Comparison of ENCODE assay signal across 8 cellular contexts in the genomic region with DNA sequence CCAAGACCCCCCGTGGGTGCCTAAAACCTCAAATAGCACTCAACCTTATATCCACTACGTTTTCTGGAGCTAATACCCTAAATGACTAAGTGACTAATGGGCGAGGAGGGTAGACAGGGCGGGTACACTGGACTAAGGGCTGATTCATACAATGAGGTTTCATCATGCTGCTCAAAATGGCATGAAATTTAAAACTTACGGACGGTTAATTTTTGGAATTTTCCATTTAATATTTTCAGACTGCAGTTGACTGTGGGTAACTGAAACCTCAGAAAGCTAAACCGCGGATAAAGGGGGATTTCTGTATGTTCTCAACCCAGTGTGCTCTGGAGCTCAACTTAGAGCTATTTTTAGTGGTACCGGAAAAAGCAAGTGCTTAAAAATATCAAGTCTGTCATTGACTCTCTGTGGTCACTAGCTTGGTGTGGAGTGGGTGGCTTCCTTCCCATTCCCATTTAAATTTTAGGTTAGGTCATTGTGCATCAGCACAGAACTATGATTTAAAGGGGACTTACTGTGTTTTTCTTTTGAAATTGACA.
A peak's percentile ranks its signal among the peaks of the same experiment; 100 is the strongest.
DNase-seq lines count a peak whose midpoint lies in the region; ATAC-seq lines count a peak whose summit lies in the region.

No MANE protein-coding gene starts in this region.

- no peaks in the 10 kb centered on the region for H3K36me3 ChIP-seq in subcutaneous abdominal adipose tissue (ENCODE audit: control insufficient read depth in 5 of 5, insufficient read depth in 5 of 5, low read length in 5 of 5)
- no peaks in the 10 kb centered on the region for H3K36me3 ChIP-seq in CD8-positive, alpha-beta memory T cell (ENCODE audit: insufficient read depth, low read length)
- no peaks in the 10 kb centered on the region for H3K36me3 ChIP-seq in naive thymus-derived CD4-positive, alpha-beta T cell (ENCODE audit: control insufficient read depth in 2 of 3, insufficient read depth in 3 of 3, low read length in 3 of 3)

- H3K27me3 ChIP-seq in subcutaneous abdominal adipose tissue (ENCODE audit: control insufficient read depth in 5 of 5, insufficient read depth in 4 of 5, low read length in 5 of 5), result no peaks in the 10 kb centered on the region
- no peaks in the 10 kb centered on the region for H3K27me3 ChIP-seq in CD8-positive, alpha-beta memory T cell (ENCODE audit: insufficient read depth, low read length, poor library complexity, severe bottlenecking)
- no peaks in the 10 kb centered on the region for H3K27me3 ChIP-seq in naive thymus-derived CD4-positive, alpha-beta T cell (ENCODE audit: control insufficient read depth in 2 of 2, insufficient read depth in 2 of 2, low read length in 2 of 2)

- H3K4me3 Mint-ChIP-seq in CD8-positive, alpha-beta memory T cell, result no peak overlapping the region
- H3K4me3 Mint-ChIP-seq in naive thymus-derived CD4-positive, alpha-beta T cell, result no peak overlapping the region

- H3K9ac ChIP-seq in subcutaneous abdominal adipose tissue (ENCODE audit: low read length in 5 of 5), result peak overlapping the region in 1 of 5 donors; percentile 28

- peak overlapping the region in 1 of 8 donors; percentile 35 for H3K27ac Mint-ChIP-seq in CD8-positive, alpha-beta memory T cell
- H3K27ac Mint-ChIP-seq in naive thymus-derived CD4-positive, alpha-beta T cell, result no peak overlapping the region

- H3K4me1 Mint-ChIP-seq in CD8-positive, alpha-beta memory T cell, result peaks cover 9% of the 10 kb centered on the region in 3 donors
- peaks cover 0 to 8% (median 0%) of the 10 kb centered on the region in 7 donors for H3K4me1 Mint-ChIP-seq in naive thymus-derived CD4-positive, alpha-beta T cell

- H3K27ac ChIP-seq in subcutaneous abdominal adipose tissue (ENCODE audit: low read depth, low read length), result peak overlapping the region; percentile 55
- H3K27ac ChIP-seq in CD8-positive, alpha-beta memory T cell (ENCODE audit: low read depth, low read length), result no peak overlapping the region
- H3K27ac ChIP-seq in naive thymus-derived CD4-positive, alpha-beta T cell (ENCODE audit: low read depth, low read length), result no peak overlapping the region

- DNase-seq in Caki2 (ENCODE audit: low read depth), result peak; percentile 82
- peak; percentile 92 for DNase-seq in LHCN-M2 (ENCODE audit: low read depth)
- no peak for DNase-seq in central memory CD4-positive, alpha-beta T cell
- no peak for DNase-seq in CD8-positive, alpha-beta memory T cell
- no peak for DNase-seq in naive thymus-derived CD4-positive, alpha-beta T cell

- H3K36me3 Mint-ChIP-seq in CD8-positive, alpha-beta memory T cell, result peaks cover 0 to 1% (median 0%) of the 10 kb centered on the region in 3 donors
- H3K36me3 Mint-ChIP-seq in naive thymus-derived CD4-positive, alpha-beta T cell, result peaks cover 0 to 6% (median 1%) of the 10 kb centered on the region in 5 donors

- H3K9me3 ChIP-seq in subcutaneous abdominal adipose tissue (ENCODE audit: control insufficient read depth in 5 of 5, low read length in 5 of 5), result no peaks in the 10 kb centered on the region
- H3K9me3 ChIP-seq in CD8-positive, alpha-beta memory T cell (ENCODE audit: low read length), result no peaks in the 10 kb centered on the region
- no peaks in the 10 kb centered on the region for H3K9me3 ChIP-seq in naive thymus-derived CD4-positive, alpha-beta T cell (ENCODE audit: control insufficient read depth in 2 of 3, low read length in 3 of 3)

- POLR2A ChIA-PET in CD8-positive, alpha-beta memory T cell (lab: Charles Lee), result no interaction called here
- POLR2A ChIA-PET in naive thymus-derived CD4-positive, alpha-beta T cell (lab: Charles Lee), result no interaction called here

- peak overlapping the region in 3 of 5 donors; percentile 27 to 49 (median 40) for H3K4me3 ChIP-seq in subcutaneous abdominal adipose tissue (ENCODE audit: low read depth in 1 of 5, low read length in 5 of 5)
- no peak overlapping the region for H3K4me3 ChIP-seq in CD8-positive, alpha-beta memory T cell (ENCODE audit: low read length)
- H3K4me3 ChIP-seq in naive thymus-derived CD4-positive, alpha-beta T cell (ENCODE audit: low read length), result no peak overlapping the region

- H3K27me3 Mint-ChIP-seq in CD8-positive, alpha-beta memory T cell, result no peaks in the 10 kb centered on the region
- H3K27me3 Mint-ChIP-seq in naive thymus-derived CD4-positive, alpha-beta T cell, result no peaks in the 10 kb centered on the region

- ATAC-seq in GM21367 (IDR thresholded peaks at IDR 0.05; ENCODE audit: unreplicated experiment), result peak; percentile 71
- peak; percentile 85 for ATAC-seq in esophagus mucosa
- ATAC-seq in naive thymus-derived CD4-positive, alpha-beta T cell, result no peak

- H3K9me3 Mint-ChIP-seq in CD8-positive, alpha-beta memory T cell, result no peaks in the 10 kb centered on the region
- no peaks in the 10 kb centered on the region for H3K9me3 Mint-ChIP-seq in naive thymus-derived CD4-positive, alpha-beta T cell

- H3K4me1 ChIP-seq in subcutaneous abdominal adipose tissue (ENCODE audit: control insufficient read depth in 5 of 5, insufficient read depth in 5 of 5, low read length in 5 of 5), result peaks cover 0 to 10% (median 4%) of the 10 kb centered on the region in 5 donors
- no peaks in the 10 kb centered on the region for H3K4me1 ChIP-seq in CD8-positive, alpha-beta memory T cell (ENCODE audit: insufficient read depth, low read length)
- no peaks in the 10 kb centered on the region for H3K4me1 ChIP-seq in naive thymus-derived CD4-positive, alpha-beta T cell (ENCODE audit: control insufficient read depth in 2 of 2, insufficient read depth in 2 of 2, low read length in 2 of 2)

- CTCF ChIA-PET in CD8-positive, alpha-beta memory T cell (lab: Charles Lee), result interaction anchor here (1.1 kb wide), 1 partner anchor 9 kb away, joined by 3 read pairs; no protein-coding TSS in a partner anchor
- CTCF ChIA-PET in naive thymus-derived CD4-positive, alpha-beta T cell (lab: Charles Lee), result no interaction called here

- in situ Hi-C loops in Caki2 (cut with HindIII; ENCODE audit: low pct_unique_long_range_greater_than_20kb, low sequenced_read_pairs), result no loop called here

- intact Hi-C loops in naive thymus-derived CD4-positive, alpha-beta T cell (cut with micrococcal nuclease), result no loop called here

Comparison
In these comparisons a context has a peak if more than half of its experiments do, and no peak if none do; other contexts are left out.
1. DNase-seq: peak in Caki2 (single experiment) and LHCN-M2 (single experiment); none in central memory CD4-positive, alpha-beta T cell (single experiment), CD8-positive, alpha-beta memory T cell (0 of 5) and naive thymus-derived CD4-positive, alpha-beta T cell (0 of 9).
2. H3K4me3 ChIP-seq: peak in subcutaneous abdominal adipose tissue (3 of 5); none in CD8-positive, alpha-beta memory T cell (single experiment) and naive thymus-derived CD4-positive, alpha-beta T cell (single experiment).